ENCODE assay signal across 27 cellular contexts in the genomic region with DNA sequence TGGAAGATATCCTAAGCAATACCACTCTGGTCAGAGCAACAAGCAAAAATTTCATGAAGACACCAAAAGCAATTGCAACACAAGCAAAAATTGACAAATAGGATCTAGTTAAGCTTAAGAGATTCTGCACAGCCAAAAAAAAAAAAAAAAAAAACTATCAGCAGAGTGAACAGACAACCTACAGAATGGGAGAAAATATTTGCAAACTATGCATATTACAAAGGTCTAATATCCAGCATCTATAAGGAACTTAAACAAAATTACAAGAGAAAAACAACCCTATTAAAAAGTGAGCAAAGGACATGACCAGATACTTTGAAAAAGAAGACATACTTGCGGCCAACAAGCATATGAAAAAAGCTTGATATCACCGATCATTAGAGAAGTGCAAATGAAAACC.
"Had no signal": no experiment of that assay in that cellular context is flagged by ENCODE, and none has a peak within 500 bp of the region (broad histone marks: within the 10 kb centered on the region; RNA-seq: fewer than 3 reads in every experiment).

No MANE protein-coding gene starts in this region.

- ATAC-seq: stimulated activated effector memory CD8-positive, alpha-beta T cell treated with anti-CD3 and anti-CD28 coated beads, Interleukin-12 subunit alpha, Interleukin-12 subunit beta, amount 100 ng/mL, for 72 hours; stimulated activated memory B cell treated with anti-CD40 and anti-IgM and Interleukin-4, amounts not matched to agents 10 μg/mL and 1 μg/mL and 100 μg/mL, for 72 hours; stimulated activated naive B cell treated with anti-CD40 and anti-IgM and Interleukin-4, amounts not matched to agents 10 μg/mL and 1 μg/mL and 100 μg/mL, for 72 hours; stimulated activated naive CD8-positive, alpha-beta T cell treated with anti-CD3 and anti-CD28 coated beads, Interleukin-15, amount 100 ng/mL, for 72 hours; stimulated activated naive CD8-positive, alpha-beta T cell treated with anti-CD3 and anti-CD28 coated beads, Interleukin-15, Interleukin-2, amounts not matched to agents 100 U/mL and 50 U/mL, for 24 hours; upper lobe of right lung had no signal

- H3K27me3 ChIP-seq: stomach, suprapubic skin, testis, thyroid gland, tibial artery, tibial nerve, transverse colon, upper lobe of left lung, upper lobe of right lung, uterus, vagina had no signal

- H3K27ac ChIP-seq: stomach, suprapubic skin, testis, thoracic aorta, thyroid gland, tibial artery, tibial nerve, transverse colon, upper lobe of left lung, upper lobe of right lung, uterus, vagina had no signal

- H3K4me3 ChIP-seq: stomach, suprapubic skin, testis, thoracic aorta, thyroid gland, tibial artery, tibial nerve, transverse colon, upper lobe of left lung, upper lobe of right lung, uterus, vagina had no signal

- H3K9me3 ChIP-seq: suprapubic skin, testis, thoracic aorta, thyroid gland, tibial artery, transverse colon, upper lobe of left lung, upper lobe of right lung, vagina had no signal

- FAIRE-seq: urothelium cell line had no signal

- H3K4me1 ChIP-seq: stomach, suprapubic skin, testis, thyroid gland, tibial artery, tibial nerve, transverse colon, upper lobe of left lung, upper lobe of right lung, uterus, vagina had no signal

- H3K36me3 ChIP-seq: stomach, suprapubic skin, thoracic aorta, thyroid gland, tibial artery, transverse colon, upper lobe of left lung, upper lobe of right lung, uterus, vagina had no signal

- DNase-seq: stimulated activated CD4-positive, alpha-beta T cell treated with anti-CD3 and anti-CD28 coated beads, Interleukin-2, amount 100 ng/mL, for 48 hours; stimulated activated CD4-positive, alpha-beta T cell treated with anti-CD3 and anti-CD28 coated beads, Interleukin-4, amount 100 ng/mL, for 1 hour; stimulated activated CD4-positive, alpha-beta T cell treated with anti-CD3 and anti-CD28 coated beads, Interleukin-4, amount 100 ng/mL, for 24 hours; stimulated activated CD4-positive, alpha-beta T cell treated with anti-CD3 and anti-CD28 coated beads, Interleukin-4, amount 100 ng/mL, for 4 hours; stimulated activated CD8-positive, alpha-beta memory T cell treated with anti-CD3 and anti-CD28 coated beads, Interleukin-4, amount 100 ng/mL, for 48 hours; stimulated activated naive B cell treated with anti-CD40 and anti-IgM and Interleukin-4, amounts not matched to agents 10 μg/mL and 1 μg/mL and 100 μg/mL, for 72 hours; stimulated activated naive CD4-positive, alpha-beta T cell; stimulated activated naive CD4-positive, alpha-beta T cell treated with Interleukin-2 at 50 U/mL for 16 hours; stimulated activated naive CD8-positive, alpha-beta T cell treated with anti-CD3 and anti-CD28 coated beads, Interleukin-15, amount 100 ng/mL, for 72 hours; stimulated activated naive CD8-positive, alpha-beta T cell treated with anti-CD3 and anti-CD28 coated beads, Interleukin-15, Interleukin-2, amounts not matched to agents 100 U/mL and 50 U/mL, for 24 hours; stomach; substantia nigra; testis; thyroid gland; tibial artery; transverse colon; trophoblast cell; upper lobe of left lung; upper lobe of right lung; uterus had no signal
